In genomic region chr20:19944772-19945459, GRCh38 we compare ENCODE assay signal across 10 cellular contexts.
DNase-seq lines count a peak whose midpoint lies in the region; ATAC-seq and TF ChIP-seq lines count a peak whose summit lies in the region.
"Had no signal": no experiment of that assay in that cellular context is flagged by ENCODE, and none has a peak within 500 bp of the region (broad histone marks: within the 10 kb centered on the region; RNA-seq: fewer than 3 reads in every experiment).

No MANE protein-coding gene starts in this region.

- H3K4me3 ChIP-seq in ACC112 (ENCODE audit: low read depth, low read length) (no peak overlapping the region), adipocyte (ENCODE audit: low read length) (no peak overlapping the region), lower lobe of right lung (no peak overlapping the region), BE2C (ENCODE audit: low read depth, low read length) (no peak overlapping the region), PC-9 (no peak overlapping the region)
- H3K4me3 ChIP-seq: K562 had no signal

- peak overlapping the region; percentile 31 for H2AFZ ChIP-seq in ACC112 (ENCODE audit: low read length, unreplicated experiment)
- no peak overlapping the region for H2AFZ ChIP-seq in PC-9

- H3K4me2 ChIP-seq in PC-9 = no peak overlapping the region

- H3K36me3 ChIP-seq in ACC112 (ENCODE audit: insufficient read depth, low read length) = no peaks in the 10 kb centered on the region
- H3K36me3 ChIP-seq in adipocyte (ENCODE audit: control insufficient read depth, insufficient read depth, low read length, severe bottlenecking) = peaks cover 24% of the 10 kb centered on the region
- H3K36me3 ChIP-seq in lower lobe of right lung = peaks cover 43% of the 10 kb centered on the region
- H3K36me3 ChIP-seq in BE2C = no peaks in the 10 kb centered on the region
- H3K36me3 ChIP-seq in PC-9 (ENCODE audit: low read depth) = no peaks in the 10 kb centered on the region

- POLR2A ChIA-PET in PC-9 (lab: Charles Lee; ENCODE audit: unreplicated experiment) = interaction anchor here (0.6 kb wide), 1 partner anchor 30 kb away, joined by 12 read pairs; no protein-coding TSS in a partner anchor

- peaks cover 11% of the 10 kb centered on the region for H3K4me1 ChIP-seq in ACC112 (ENCODE audit: control insufficient read depth, insufficient read depth, low read length, unreplicated experiment)
- peaks cover 21% of the 10 kb centered on the region for H3K4me1 ChIP-seq in adipocyte (ENCODE audit: control insufficient read depth, insufficient read depth, low read length)
- peaks cover 85% of the 10 kb centered on the region for H3K4me1 ChIP-seq in lower lobe of right lung
- no peaks in the 10 kb centered on the region for H3K4me1 ChIP-seq in BE2C
- H3K4me1 ChIP-seq in PC-9 (replicated peaks; ENCODE audit: insufficient read depth) = peaks cover 9% of the 10 kb centered on the region; the same call in 1 of the 2 replicates

- intact Hi-C loops in lower lobe of right lung (cut with DNase I) = no loop called here
- intact Hi-C loops in PC-9 (cut with micrococcal nuclease; ENCODE audit: unreplicated experiment) = no loop called here

- no peaks in the 10 kb centered on the region for H3K27me3 ChIP-seq in ACC112 (ENCODE audit: insufficient read depth, low read length)
- H3K27me3 ChIP-seq in adipocyte (replicated peaks; ENCODE audit: control insufficient read depth, insufficient read depth, low read length) = no peaks in the 10 kb centered on the region
- no peaks in the 10 kb centered on the region for H3K27me3 ChIP-seq in lower lobe of right lung (ENCODE audit: low read depth)
- H3K27me3 ChIP-seq in BE2C = peaks cover 6% of the 10 kb centered on the region; the same call in 1 of the 2 replicates
- no peaks in the 10 kb centered on the region for H3K27me3 ChIP-seq in PC-9 (ENCODE audit: insufficient read depth, low read depth)

- H3K79me2 ChIP-seq in ACC112 (ENCODE audit: control insufficient read depth, insufficient read depth, low read length, unreplicated experiment) = no peaks in the 10 kb centered on the region
- H3K79me2 ChIP-seq in PC-9 (ENCODE audit: low read depth) = no peaks in the 10 kb centered on the region

- H3K27ac ChIP-seq in ACC112 (ENCODE audit: low read depth, low read length) = peak overlapping the region; percentile 30; the same call in 1 of the 2 replicates
- peak overlapping the region; percentile 83 for H3K27ac ChIP-seq in lower lobe of right lung
- no peak overlapping the region for H3K27ac ChIP-seq in PC-9

- no peaks in the 10 kb centered on the region for H4K20me1 ChIP-seq in PC-9 (ENCODE audit: insufficient read depth)

- no peaks in the 10 kb centered on the region for H3F3A ChIP-seq in PC-9 (ENCODE audit: insufficient read depth, low read depth)

- TF ChIP-seq CTCF in GM20000 (IDR thresholded peaks at IDR 0.05; ENCODE audit: extremely low read depth, missing control alignments) = no peak
- TF ChIP-seq CTCF in lower lobe of right lung (IDR thresholded peaks at IDR 0.05) = no peak
- no peak for TF ChIP-seq CTCF in BE2C (IDR thresholded peaks at IDR 0.05; ENCODE audit: low read depth, low read length)
- no peak for TF ChIP-seq CTCF in PC-9 (conservative IDR thresholded peaks at IDR 0.05)

- no peaks in the 10 kb centered on the region for H3K9me3 ChIP-seq in adipocyte (ENCODE audit: control insufficient read depth, low read length)
- no peaks in the 10 kb centered on the region for H3K9me3 ChIP-seq in lower lobe of right lung
- H3K9me3 ChIP-seq in BE2C = no peaks in the 10 kb centered on the region
- no peaks in the 10 kb centered on the region for H3K9me3 ChIP-seq in PC-9 (ENCODE audit: insufficient read depth, low read depth)

- H3K9ac ChIP-seq in adipocyte (ENCODE audit: low read length) = no peak overlapping the region

- ATAC-seq in lower lobe of right lung = no peak
- ATAC-seq: K562, WTC11 had no signal

- no peaks in the 10 kb centered on the region for H3K9me2 ChIP-seq in PC-9 (ENCODE audit: insufficient read depth)

- CTCF ChIA-PET in PC-9 (lab: Charles Lee) = no interaction called here

- DNase-seq in GM20000 (ENCODE audit: low spot score) (peak; percentile 55), adipocyte (ENCODE audit: low read depth) (peak; percentile 64), lower lobe of right lung (no peak), BE2C (no peak), PC-9 (no peak), midbrain (lab: John Stamatoyannopoulos, UW) (no peak), AML-193 (lab: John Stamatoyannopoulos, UW) (no peak)

- no TSS peak for BruUV-seq in PC-9 (replicated peaks; lab: Mats Ljungman, UMichigan)

Comparison
In these comparisons a context has a peak if more than half of its experiments do, and no peak if none do; other contexts are left out.
1. DNase-seq: peak in GM20000 (single experiment) and adipocyte (single experiment); none in lower lobe of right lung (single experiment), BE2C (single experiment), PC-9 (0 of 2), midbrain (single experiment) and AML-193 (0 of 2).